ENCODE assay signal across 12 cellular contexts in the genomic region with DNA sequence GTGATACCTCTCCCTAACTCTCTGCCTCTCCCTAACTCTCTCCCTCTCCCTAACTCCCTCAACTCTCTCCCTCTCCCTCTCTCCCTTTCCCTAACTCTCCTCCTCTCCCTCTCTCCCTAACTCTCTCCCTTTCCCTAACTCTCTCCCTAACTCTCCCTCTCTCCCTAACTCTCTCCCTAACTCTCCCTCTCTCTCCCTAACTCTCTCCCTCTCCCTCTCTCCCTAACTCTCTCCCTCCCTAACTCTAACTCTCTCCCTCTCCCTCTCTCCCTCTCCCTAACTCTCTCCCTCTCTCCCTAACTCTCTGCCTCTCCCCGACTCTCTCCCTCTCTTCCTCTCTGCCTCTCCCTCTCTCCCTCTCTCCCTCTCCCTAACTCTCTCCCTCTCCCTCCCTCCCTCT. TPM values are rescaled to one million over a fixed set of nuclear protein-coding genes. Genes with fewer than 3 reads are reported as not detected.
A peak's percentile ranks its signal among the peaks of the same experiment; 100 is the strongest.
DNase-seq lines count a peak whose midpoint lies in the region; ATAC-seq, FAIRE-seq and TF ChIP-seq lines count a peak whose summit lies in the region.
"Had no signal": no experiment of that assay in that cellular context is flagged by ENCODE, and none has a peak within 500 bp of the region (broad histone marks: within the 10 kb centered on the region; RNA-seq: fewer than 3 reads in every experiment).

No MANE protein-coding gene starts in this region.

- no peak overlapping the region for H2AFZ ChIP-seq in HepG2 (ENCODE audit: low read length)
- H2AFZ ChIP-seq in neural progenitor cell (replicated peaks): no peak overlapping the region

- H3K79me2 ChIP-seq in HepG2 (ENCODE audit: insufficient read depth, low read length) (peaks cover 17% of the 10 kb centered on the region), neural progenitor cell (ENCODE audit: low read depth) (no peaks in the 10 kb centered on the region)

- BruUV-seq in HepG2 (replicated peaks; lab: Mats Ljungman, UMichigan): no TSS peak

- peak overlapping the region; percentile 87 for H3K27ac ChIP-seq in HepG2 (ENCODE audit: extremely low read length, insufficient read depth, low read length)
- H3K27ac ChIP-seq in right lobe of liver: no peak overlapping the region
- H3K27ac ChIP-seq in neural progenitor cell: no peak overlapping the region
- H3K27ac ChIP-seq: BLaER1 had no signal

- TF ChIP-seq CTCF in HepG2 (CRISPR knock-in tag; IDR thresholded peaks at IDR 0.05) (no peak), right lobe of liver (IDR thresholded peaks at IDR 0.05) (no peak), neural progenitor cell (IDR thresholded peaks at IDR 0.05) (no peak)

- FAIRE-seq in HepG2 (lab: Jason Lieb, UNC): no peak

- H3K4me2 ChIP-seq in HepG2 (ENCODE audit: low read depth, low read length) (peak overlapping the region; percentile 66), neural progenitor cell (no peak overlapping the region)
- H3K4me2 ChIP-seq: BLaER1 had no signal

- H3K9me3 ChIP-seq in HepG2 (ENCODE audit: low read length) (peaks cover 16% of the 10 kb centered on the region; the same call in 1 of the 2 replicates), right lobe of liver (no peaks in the 10 kb centered on the region), neural progenitor cell (ENCODE audit: low read depth) (no peaks in the 10 kb centered on the region)

- H3K27me3 ChIP-seq in HepG2 (ENCODE audit: control insufficient read depth in 1 of 2, insufficient read depth in 2 of 2, low read length in 2 of 2) (no peaks in the 10 kb centered on the region; a peak in 1 of 5 replicates), right lobe of liver (peaks cover 0 to 14% of the 10 kb centered on the region in 2 donors), neural progenitor cell (peaks cover 80% of the 10 kb centered on the region)

- H3K4me3 Mint-ChIP-seq in memory B cell: peak overlapping the region; percentile 36
- H3K4me3 Mint-ChIP-seq in neural progenitor cell: peak overlapping the region; percentile 21

- TF ChIP-seq EP300 in HepG2 (IDR thresholded peaks at IDR 0.05; ENCODE audit: low read depth in 2 of 2, low read length in 2 of 2): no peak
- no peak for TF ChIP-seq EP300 in HepG2 (CRISPR knock-in tag; IDR thresholded peaks at IDR 0.05; ENCODE audit: borderline replicate concordance)

- H3K4me1 Mint-ChIP-seq in memory B cell (peaks cover 4% of the 10 kb centered on the region), neural progenitor cell (peaks cover 3% of the 10 kb centered on the region)

- H3K9ac ChIP-seq in HepG2 (ENCODE audit: insufficient read depth, low read depth, low read length) (peak overlapping the region; percentile 16; the same call in 1 of the 2 replicates), neural progenitor cell (no peak overlapping the region)
- H3K9ac ChIP-seq: BLaER1 had no signal

- H3K27ac Mint-ChIP-seq in memory B cell (no peak overlapping the region), neural progenitor cell (no peak overlapping the region)
- H3K27ac Mint-ChIP-seq: CD4-positive, CD25-positive, alpha-beta regulatory T cell had no signal

- H3K4me1 ChIP-seq in HepG2 (ENCODE audit: insufficient read depth, low read length) (peaks cover 69% of the 10 kb centered on the region), right lobe of liver (peaks cover 0 to 5% (median 0%) of the 10 kb centered on the region in 4 donors), neural progenitor cell (peaks cover 6% of the 10 kb centered on the region)
- H3K4me1 ChIP-seq: BLaER1 had no signal

- peaks cover 0 to 3% of the 10 kb centered on the region in 2 experiments; a peak in 1 of 5 replicates for H3K36me3 ChIP-seq in HepG2 (replicated peaks in 1 of 2; ENCODE audit: control insufficient read depth in 1 of 2, insufficient read depth in 2 of 2, low read length in 2 of 2)
- H3K36me3 ChIP-seq in right lobe of liver: no peaks in the 10 kb centered on the region
- H3K36me3 ChIP-seq in neural progenitor cell: no peaks in the 10 kb centered on the region
- H3K36me3 ChIP-seq: BLaER1 had no signal

- peaks cover 1% of the 10 kb centered on the region for H3K9me3 Mint-ChIP-seq in memory B cell
- H3K9me3 Mint-ChIP-seq in neural progenitor cell: no peaks in the 10 kb centered on the region

- 28% methylated on average over 1 of the region's 1 CpG for WGBS in HepG2 (ENCODE audit: low lambda C conversion rate)
- 64% methylated on average over 1 of the region's 1 CpG for WGBS in right lobe of liver (ENCODE audit: insufficient coverage, low coverage, low lambda C conversion rate, missing lambda C conversion rate)

- POLR2A ChIA-PET in HepG2 (lab: Yijun Ruan, JAX): interaction anchor here (2.1 to 4.8 kb wide), 4 partner anchors 9 to 58 kb away, joined by 4 to 29 read pairs (median 16); no protein-coding TSS in a partner anchor

- TF ChIP-seq POLR2A in HepG2 (IDR thresholded peaks at IDR 0.05; ENCODE audit: insufficient read depth in 1 of 2, low read depth in 2 of 2, low read length in 2 of 2): no peak
- no peak for TF ChIP-seq POLR2A in right lobe of liver (IDR thresholded peaks at IDR 0.05)

- CTCF ChIA-PET in HepG2 (lab: Yijun Ruan, JAX; ENCODE audit: low intra/inter-chr PET ratio, low total read pairs): no interaction called here

- in situ Hi-C loops in HepG2 (cut with HindIII; ENCODE audit: extremely low pct_ligation_motif_present, low pct_unique_long_range_greater_than_20kb) (loop anchor here (5.0 kb wide), 1 partner anchor 53 kb away; no protein-coding TSS in a partner anchor), KBM-7 (cut with MboI; ENCODE audit: low pct_unique_long_range_greater_than_20kb, low sequenced_read_pairs) (no loop called here)

- ATAC-seq in HepG2 (no peak), right lobe of liver (no peak), memory B cell (ENCODE audit: low read depth) (no peak)

- H3K27me3 Mint-ChIP-seq in memory B cell (peaks cover 17% of the 10 kb centered on the region), neural progenitor cell (ENCODE audit: insufficient read depth, low read depth) (peaks cover 32% of the 10 kb centered on the region)

- TF ChIP-seq RAD21 in HepG2 (CRISPR knock-in tag; IDR thresholded peaks at IDR 0.05): no peak

- H3F3A ChIP-seq in neural progenitor cell (ENCODE audit: low read depth): peaks cover 6% of the 10 kb centered on the region

- DNase-seq in HepG2 (ENCODE audit: low spot score): no peak
- no peak for DNase-seq in right lobe of liver
- no peak for DNase-seq in memory B cell (ENCODE audit: low spot score in 2 of 2)
- DNase-seq in neural progenitor cell (ENCODE audit: low spot score): no peak
- DNase-seq in KBM-7: no peak
- DNase-seq in GM19240 (ENCODE audit: insufficient read length, low spot score): no peak
- no peak for DNase-seq in NCI-H1048 (lab: John Stamatoyannopoulos, UW)
- no peak for DNase-seq in NCI-H1930 (lab: John Stamatoyannopoulos, UW)
- DNase-seq: 8988T; AML-193; CD4-positive, CD25-positive, alpha-beta regulatory T cell had no signal

- H3K36me3 Mint-ChIP-seq in memory B cell: peaks cover 4% of the 10 kb centered on the region
- H3K36me3 Mint-ChIP-seq in neural progenitor cell: no peaks in the 10 kb centered on the region
- H3K36me3 Mint-ChIP-seq: CD4-positive, CD25-positive, alpha-beta regulatory T cell had no signal

- H3K4me3 ChIP-seq in HepG2 (replicated peaks in 1 of 3; ENCODE audit: insufficient read depth in 1 of 3, low read depth in 2 of 3, low read length in 3 of 3): no peak overlapping the region; a peak in 1 of 6 replicates
- no peak overlapping the region for H3K4me3 ChIP-seq in right lobe of liver
- H3K4me3 ChIP-seq in neural progenitor cell: no peak overlapping the region
- H3K4me3 ChIP-seq: BLaER1 had no signal

- intact Hi-C loops in HepG2 (cut with micrococcal nuclease; ENCODE audit: unreplicated experiment) (loop anchor here (1.0 to 5.0 kb wide), 4 partner anchors 9 to 115 kb away; partner anchors contain the start of gene NCAPG2), right lobe of liver (cut with DNase I) (no loop called here)

- H4K20me1 ChIP-seq in HepG2 (ENCODE audit: insufficient read depth, low read length) (no peaks in the 10 kb centered on the region), neural progenitor cell (ENCODE audit: low read depth) (peaks cover 13% of the 10 kb centered on the region)
- H4K20me1 ChIP-seq: BLaER1 had no signal

TF ChIP-seq in HepG2, 621 proteins besides CTCF, POLR2A, EP300 and RAD21 (continues in another document):
- no peak for TF ChIP-seq ZNF251 (CRISPR knock-in tag; IDR thresholded peaks at IDR 0.05)

RNA-seq across cellular contexts. Expression of gene PTPRN2, which starts 2.0 kb away (rescaled TPM):
- total RNA-seq in HepG2 (2016; rRNA removed; fragmentation: Illumina TruSeq; extraction: Trizol) (1.7 and 2.5 TPM in 2 replicates), right lobe of liver (under 1 TPM; 0.15 to 0.87 (median 0.67) TPM), neural progenitor cell (ENCODE audit: low replicate concordance) (3.0 and 4.9 TPM in 2 replicates)
- 0.88 and 1.4 TPM in 2 replicates for total RNA-seq in HepG2 (2016; cell fraction: cytosol; rRNA removed; fragmentation: Illumina TruSeq; extraction: Trizol; ENCODE audit: low read depth)
- 1.4 and 2.6 TPM in 2 replicates for total RNA-seq in HepG2 (2016; cell fraction: insoluble cytoplasmic fraction; rRNA removed; fragmentation: Illumina TruSeq; extraction: Trizol)
- 2.3 TPM in 2 replicates for total RNA-seq in HepG2 (2016; cell fraction: membrane; rRNA removed; fragmentation: Illumina TruSeq; extraction: Trizol)
- 3.7 and 5.0 TPM in 2 replicates for total RNA-seq in HepG2 (2016; cell fraction: nucleus; rRNA removed; fragmentation: Illumina TruSeq; extraction: Trizol)
- polyA plus RNA-seq in HepG2 (2011; rRNA removed): 24.2 and 50.0 TPM in 2 replicates
- 42.2 and 59.6 TPM in 2 replicates for polyA plus RNA-seq in HepG2 (2011; cell fraction: cytosol; rRNA removed)
- 73.6 and 81.5 TPM in 2 replicates for polyA plus RNA-seq in HepG2 (2011; cell fraction: nucleus; rRNA removed)
- polyA plus RNA-seq in HepG2 (2012): 49.0 and 72.5 TPM in 2 replicates
- polyA plus RNA-seq in HepG2 (2016; cell fraction: cytosol; fragmentation: Illumina TruSeq; extraction: Trizol; ENCODE audit: low read depth): 0.94 and 1.3 TPM in 2 replicates
- polyA plus RNA-seq in HepG2 (2016; cell fraction: insoluble cytoplasmic fraction; fragmentation: Illumina TruSeq; extraction: Trizol; ENCODE audit: low read depth): 2.5 TPM in 2 replicates
- 1.7 and 2.2 TPM in 2 replicates for polyA plus RNA-seq in HepG2 (2016; cell fraction: membrane; fragmentation: Illumina TruSeq; extraction: Trizol; ENCODE audit: low read depth)
- 3.0 and 5.1 TPM in 2 replicates for polyA plus RNA-seq in HepG2 (2016; cell fraction: nucleus; fragmentation: Illumina TruSeq; extraction: Trizol; ENCODE audit: insufficient read depth, low read depth)
- 35.1 TPM in 1 of 2 replicates, not detected in the other for polyA minus RNA-seq in HepG2 (2011; rRNA and poly(A)+ RNA removed; ENCODE audit: low replicate concordance)
- 18.6 and 43.5 TPM in 2 replicates for polyA minus RNA-seq in HepG2 (2011; cell fraction: cytosol; rRNA and poly(A)+ RNA removed)
- 33.3 and 45.4 TPM in 2 replicates for polyA minus RNA-seq in HepG2 (2011; cell fraction: nucleus; rRNA and poly(A)+ RNA removed)
